17 cellular contexts compared by ENCODE assay signal in the genomic region with DNA sequence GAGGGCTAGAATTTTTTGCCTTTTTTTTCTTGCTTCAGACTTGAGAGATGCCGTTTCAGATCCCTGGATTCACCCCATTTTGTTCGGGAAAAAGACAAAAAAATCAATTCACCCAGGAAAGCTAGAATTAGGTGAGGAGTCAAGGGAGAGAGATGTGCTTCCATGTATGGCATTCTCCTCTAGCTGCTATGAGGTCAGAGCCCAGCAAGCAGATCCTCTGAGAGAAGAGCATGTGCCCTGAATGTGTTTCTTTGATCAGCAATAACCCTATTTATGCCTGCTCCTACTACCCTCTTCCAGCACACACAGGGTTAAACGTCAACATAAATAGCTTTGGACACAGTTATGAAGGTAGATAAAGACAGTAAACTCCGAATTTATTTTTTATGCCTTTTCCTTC. TPM values are rescaled to one million over a fixed set of nuclear protein-coding genes. Genes with fewer than 3 reads are reported as not detected.
DNase-seq lines count a peak whose midpoint lies in the region; ATAC-seq and TF ChIP-seq lines count a peak whose summit lies in the region.
"Had no signal": no experiment of that assay in that cellular context is flagged by ENCODE, and none has a peak within 500 bp of the region (broad histone marks: within the 10 kb centered on the region; RNA-seq: fewer than 3 reads in every experiment).

No MANE protein-coding gene starts in this region.

- H3K9me3 ChIP-seq in right atrium auricular region, result no peaks in the 10 kb centered on the region
- H3K9me3 ChIP-seq: Caco-2 had no signal

- H3K27me3 Mint-ChIP-seq in WTC11 (ENCODE audit: low read depth), result no peaks in the 10 kb centered on the region
- H3K27me3 Mint-ChIP-seq in nephron progenitor cell (ENCODE audit: low read depth, poor library complexity), result no peaks in the 10 kb centered on the region

- POLR2A ChIA-PET in WTC11 (lab: Charles Lee), result no interaction called here

- intact Hi-C loops in Right ventricle myocardium superior (cut with DNase I), result loop anchor here (5.0 kb wide), 1 partner anchor 52 kb away; the partner anchor contains the start of gene NDFIP2
- intact Hi-C loops in left ventricle myocardium superior (cut with micrococcal nuclease), result loop anchor here (10.0 kb wide), 1 partner anchor 50 kb away; the partner anchor contains the start of gene NDFIP2

- DNase-seq in Right ventricle myocardium superior, result no peak
- no peak for DNase-seq in right atrium auricular region (ENCODE audit: low spot score)
- DNase-seq in WTC11 (ENCODE audit: low spot score), result no peak
- no peak for DNase-seq in left ventricle myocardium superior
- no peak for DNase-seq in dermis blood vessel endothelial cell
- DNase-seq in nephron progenitor cell, result no peak
- DNase-seq: AML-193, Caco-2, MM.1S, NCI-H187 treated with DMSO at 0.1 percent for 48 hours, NCI-H446 treated with DMSO at 0.1 percent for 48 hours, NCI-H748 treated with DMSO at 0.1 percent for 48 hours, PC-9 had no signal

- TF ChIP-seq CTCF in right atrium auricular region (IDR thresholded peaks at IDR 0.05) (no peak), WTC11 (IDR thresholded peaks at IDR 0.05) (no peak), nephron progenitor cell (IDR thresholded peaks at IDR 0.05) (no peak)

- no peak overlapping the region; the same call in 1 of the 2 replicates for H3K27ac Mint-ChIP-seq in WTC11
- H3K27ac Mint-ChIP-seq in nephron progenitor cell, result no peak overlapping the region

- H3K27me3 ChIP-seq in right atrium auricular region, result no peaks in the 10 kb centered on the region

- CTCF ChIA-PET in WTC11 (lab: Charles Lee), result interaction anchor here (1.8 to 5.7 kb wide), 2 partner anchors 111 to 143 kb away, joined by 5 to 54 read pairs; no protein-coding TSS in a partner anchor

- H3K27ac ChIP-seq in right atrium auricular region (peak overlapping the region in 1 of 2 donors; percentile 38), temporal lobe (ENCODE audit: low read depth, low read length) (peak overlapping the region; percentile 41)
- H3K27ac ChIP-seq: KMS-11, PC-9 had no signal

- H3K36me3 ChIP-seq in right atrium auricular region, result no peaks in the 10 kb centered on the region

- ATAC-seq in Right ventricle myocardium superior (ENCODE audit: poor library complexity), result peak; percentile 81
- ATAC-seq in WTC11, result 0 out of 2 replicates have a peak, but pooled peaks have one; percentile 30
- peak; percentile 83 for ATAC-seq in left ventricle myocardium superior
- ATAC-seq in HG02763 (IDR thresholded peaks at IDR 0.05; ENCODE audit: unreplicated experiment), result no peak
- ATAC-seq: GM12878 had no signal

- H3K9me3 Mint-ChIP-seq in WTC11, result no peaks in the 10 kb centered on the region
- no peaks in the 10 kb centered on the region for H3K9me3 Mint-ChIP-seq in nephron progenitor cell

- H3K4me1 Mint-ChIP-seq in WTC11 (peaks cover 43% of the 10 kb centered on the region), nephron progenitor cell (peaks cover 15% of the 10 kb centered on the region)

- H3K4me3 Mint-ChIP-seq in WTC11, result no peak overlapping the region
- H3K4me3 Mint-ChIP-seq in nephron progenitor cell, result no peak overlapping the region

- H3K36me3 Mint-ChIP-seq in WTC11 (0 out of 2 replicates have a peak, but pooled peaks cover 5% of the 10 kb centered on the region), nephron progenitor cell (ENCODE audit: low read depth) (peaks cover 30% of the 10 kb centered on the region)

- no peaks in the 10 kb centered on the region for H3K4me1 ChIP-seq in right atrium auricular region
- H3K4me1 ChIP-seq: Caco-2 had no signal

- H3K4me3 ChIP-seq in right atrium auricular region, result no peak overlapping the region
- H3K4me3 ChIP-seq: GM12878, PC-9 had no signal

TF ChIP-seq in WTC11, 78 proteins besides CTCF, POLR2A, EP300 and RAD21 (continues in another document):
- TF ChIP-seq GRHL2 (CRISPR knock-in tag; IDR thresholded peaks at IDR 0.05; ENCODE audit: insufficient replicate concordance, severe bottlenecking) (no peak), SP1 (CRISPR knock-in tag; conservative IDR thresholded peaks at IDR 0.05) (no peak), AR (CRISPR knock-in tag; IDR thresholded peaks at IDR 0.05) (no peak), MLX (CRISPR knock-in tag; IDR thresholded peaks at IDR 0.05) (no peak), GABPB1 (CRISPR knock-in tag; IDR thresholded peaks at IDR 0.05) (no peak), FOXP1 (CRISPR knock-in tag; IDR thresholded peaks at IDR 0.05; ENCODE audit: borderline replicate concordance) (no peak), ZNF219 (CRISPR knock-in tag; IDR thresholded peaks at IDR 0.05; ENCODE audit: borderline replicate concordance) (no peak), ZNF138 (CRISPR knock-in tag; conservative IDR thresholded peaks at IDR 0.05) (no peak)
- TF ChIP-seq, protein P1, sequence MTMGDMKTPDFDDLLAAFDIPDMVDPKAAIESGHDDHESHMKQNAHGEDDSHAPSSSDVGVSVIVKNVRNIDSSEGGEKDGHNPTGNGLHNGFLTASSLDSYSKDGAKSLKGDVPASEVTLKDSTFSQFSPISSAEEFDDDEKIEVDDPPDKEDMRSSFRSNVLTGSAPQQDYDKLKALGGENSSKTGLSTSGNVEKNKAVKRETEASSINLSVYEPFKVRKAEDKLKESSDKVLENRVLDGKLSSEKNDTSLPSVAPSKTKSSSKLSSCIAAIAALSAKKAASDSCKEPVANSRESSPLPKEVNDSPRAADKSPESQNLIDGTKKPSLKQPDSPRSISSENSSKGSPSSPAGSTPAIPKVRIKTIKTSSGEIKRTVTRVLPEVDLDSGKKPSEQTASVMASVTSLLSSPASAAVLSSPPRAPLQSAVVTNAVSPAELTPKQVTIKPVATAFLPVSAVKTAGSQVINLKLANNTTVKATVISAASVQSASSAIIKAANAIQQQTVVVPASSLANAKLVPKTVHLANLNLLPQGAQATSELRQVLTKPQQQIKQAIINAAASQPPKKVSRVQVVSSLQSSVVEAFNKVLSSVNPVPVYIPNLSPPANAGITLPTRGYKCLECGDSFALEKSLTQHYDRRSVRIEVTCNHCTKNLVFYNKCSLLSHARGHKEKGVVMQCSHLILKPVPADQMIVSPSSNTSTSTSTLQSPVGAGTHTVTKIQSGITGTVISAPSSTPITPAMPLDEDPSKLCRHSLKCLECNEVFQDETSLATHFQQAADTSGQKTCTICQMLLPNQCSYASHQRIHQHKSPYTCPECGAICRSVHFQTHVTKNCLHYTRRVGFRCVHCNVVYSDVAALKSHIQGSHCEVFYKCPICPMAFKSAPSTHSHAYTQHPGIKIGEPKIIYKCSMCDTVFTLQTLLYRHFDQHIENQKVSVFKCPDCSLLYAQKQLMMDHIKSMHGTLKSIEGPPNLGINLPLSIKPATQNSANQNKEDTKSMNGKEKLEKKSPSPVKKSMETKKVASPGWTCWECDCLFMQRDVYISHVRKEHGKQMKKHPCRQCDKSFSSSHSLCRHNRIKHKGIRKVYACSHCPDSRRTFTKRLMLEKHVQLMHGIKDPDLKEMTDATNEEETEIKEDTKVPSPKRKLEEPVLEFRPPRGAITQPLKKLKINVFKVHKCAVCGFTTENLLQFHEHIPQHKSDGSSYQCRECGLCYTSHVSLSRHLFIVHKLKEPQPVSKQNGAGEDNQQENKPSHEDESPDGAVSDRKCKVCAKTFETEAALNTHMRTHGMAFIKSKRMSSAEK (CRISPR knock-in tag; IDR thresholded peaks at IDR 0.05; ENCODE audit: borderline replicate concordance), result no peak
- TF ChIP-seq, protein P2, sequence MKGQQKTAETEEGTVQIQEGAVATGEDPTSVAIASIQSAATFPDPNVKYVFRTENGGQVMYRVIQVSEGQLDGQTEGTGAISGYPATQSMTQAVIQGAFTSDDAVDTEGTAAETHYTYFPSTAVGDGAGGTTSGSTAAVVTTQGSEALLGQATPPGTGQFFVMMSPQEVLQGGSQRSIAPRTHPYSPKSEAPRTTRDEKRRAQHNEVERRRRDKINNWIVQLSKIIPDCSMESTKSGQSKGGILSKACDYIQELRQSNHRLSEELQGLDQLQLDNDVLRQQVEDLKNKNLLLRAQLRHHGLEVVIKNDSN (CRISPR knock-in tag; IDR thresholded peaks at IDR 0.05), result no peak

RNA-seq across cellular contexts. Expression of gene NDFIP2, which starts 53.6 kb away (rescaled TPM):
- total RNA-seq in Right ventricle myocardium superior, result 33.9 TPM
- 10 to 100 TPM; 27.8 to 29.0 TPM for total RNA-seq in right atrium auricular region
- total RNA-seq in WTC11 (2021), result 23.1 to 28.1 TPM (median 26.6 TPM) in 3 replicates
- total RNA-seq in left ventricle myocardium superior, result 46.3 TPM
- total RNA-seq in temporal lobe, result 41.6 TPM
- total RNA-seq in dermis blood vessel endothelial cell, result 20.1 and 30.3 TPM in 2 replicates
